7 cellular contexts compared by ENCODE assay signal in the genomic region with DNA sequence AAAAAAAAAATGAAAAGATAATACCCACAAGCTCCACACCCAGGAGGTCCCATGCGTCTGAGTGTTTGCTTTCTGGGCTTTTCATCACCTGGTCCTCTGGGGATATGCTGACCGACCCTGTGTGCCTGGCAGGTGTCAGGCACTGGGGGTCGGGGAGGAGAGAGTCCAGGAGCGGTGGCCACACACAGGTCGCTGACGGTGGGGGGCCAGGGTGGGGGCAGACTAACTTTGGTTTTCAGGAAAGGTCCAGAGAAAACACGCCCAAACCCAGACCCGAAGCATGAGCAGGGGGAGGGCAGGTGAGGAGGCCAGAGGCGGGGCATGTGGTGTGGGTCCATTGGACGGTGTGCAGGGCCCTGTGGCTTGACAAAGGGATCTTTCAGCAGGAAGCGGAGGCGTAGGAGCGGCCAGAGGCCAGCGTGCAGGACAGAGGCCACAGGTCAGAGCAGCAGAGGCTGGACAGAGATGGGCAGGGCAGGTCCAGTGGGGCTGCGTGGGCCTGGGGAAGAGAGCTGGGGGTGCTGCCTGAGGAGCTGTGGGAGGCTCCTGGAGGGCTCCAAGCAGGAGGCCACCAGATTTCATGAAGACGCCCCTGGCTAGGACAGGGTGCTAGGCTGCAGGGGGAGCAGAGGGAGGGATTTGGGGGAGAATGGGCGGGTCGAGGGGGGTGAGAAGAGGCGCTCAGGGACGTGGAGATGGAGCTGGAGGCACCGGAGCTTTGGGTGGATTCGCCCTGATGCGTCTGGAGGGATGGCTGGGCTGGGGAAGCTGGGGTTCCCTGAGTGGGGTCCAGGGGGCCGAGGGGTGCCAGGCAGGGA. TPM values are rescaled to one million over a fixed set of nuclear protein-coding genes. Genes with fewer than 3 reads are reported as not detected.
DNase-seq lines count a peak whose midpoint lies in the region; FAIRE-seq and TF ChIP-seq lines count a peak whose summit lies in the region.
"Had no signal": no experiment of that assay in that cellular context is flagged by ENCODE, and none has a peak within 500 bp of the region (broad histone marks: within the 10 kb centered on the region; RNA-seq: fewer than 3 reads in every experiment).

No MANE protein-coding gene starts in this region.

- H2AFZ ChIP-seq in Loucy (ENCODE audit: low read length) = no peak overlapping the region
- no peak overlapping the region for H2AFZ ChIP-seq in hepatocyte

- TF ChIP-seq CTCF in Loucy (conservative IDR thresholded peaks at IDR 0.05; ENCODE audit: low read length) (no peak), hepatocyte (IDR thresholded peaks at IDR 0.05; ENCODE audit: poor library complexity) (no peak)

- H3K27me3 ChIP-seq in BLaER1 = peaks cover 63% of the 10 kb centered on the region
- no peaks in the 10 kb centered on the region for H3K27me3 ChIP-seq in Loucy (ENCODE audit: insufficient read depth, low read length, poor library complexity, severe bottlenecking)
- H3K27me3 ChIP-seq in hepatocyte = peaks cover 30% of the 10 kb centered on the region

- H3K79me2 ChIP-seq in Loucy (ENCODE audit: insufficient read depth, low read length) (no peaks in the 10 kb centered on the region), hepatocyte (no peaks in the 10 kb centered on the region)

- H3K27ac ChIP-seq in BLaER1 (no peak overlapping the region; the same call in 1 of the 2 replicates), hepatocyte (no peak overlapping the region)
- H3K27ac ChIP-seq: cardiac muscle cell had no signal

- H3K36me3 ChIP-seq in BLaER1 (peaks cover 23% of the 10 kb centered on the region), Loucy (ENCODE audit: insufficient read depth, low read length) (no peaks in the 10 kb centered on the region), hepatocyte (replicated peaks; ENCODE audit: insufficient read depth, low read depth) (no peaks in the 10 kb centered on the region)
- H3K36me3 ChIP-seq: cardiac muscle cell had no signal

- peak overlapping the region; percentile 70 for H3K4me3 ChIP-seq in BLaER1
- peak overlapping the region; percentile 69 for H3K4me3 ChIP-seq in Loucy (ENCODE audit: low read length, poor library complexity, severe bottlenecking)
- no peak overlapping the region for H3K4me3 ChIP-seq in hepatocyte

- peaks cover 38% of the 10 kb centered on the region for H4K20me1 ChIP-seq in BLaER1
- H4K20me1 ChIP-seq in Loucy (ENCODE audit: insufficient read depth, low read length, poor library complexity, severe bottlenecking) = no peaks in the 10 kb centered on the region
- H4K20me1 ChIP-seq in hepatocyte (ENCODE audit: insufficient read depth, poor library complexity, severe bottlenecking) = no peaks in the 10 kb centered on the region

- H3K9ac ChIP-seq in BLaER1 (0 out of 2 replicates have a peak overlapping the region, but pooled peaks have one; percentile 11), Loucy (ENCODE audit: low read depth, low read length, poor library complexity, severe bottlenecking) (peak overlapping the region; percentile 50)

- H3K4me1 ChIP-seq in BLaER1 = peaks cover 58% of the 10 kb centered on the region
- H3K4me1 ChIP-seq in Loucy (ENCODE audit: insufficient read depth, low read length, poor library complexity, severe bottlenecking) = peaks cover 4% of the 10 kb centered on the region
- peaks cover 16% of the 10 kb centered on the region for H3K4me1 ChIP-seq in hepatocyte (ENCODE audit: insufficient read depth)

- WGBS in hepatocyte (ENCODE audit: low lambda C conversion rate, missing lambda C conversion rate) = 47% methylated on average over 13 of the region's 24 CpGs

- H3K9me3 ChIP-seq in BLaER1 = no peaks in the 10 kb centered on the region
- no peaks in the 10 kb centered on the region for H3K9me3 ChIP-seq in Loucy (ENCODE audit: insufficient read depth, low read depth, low read length)
- no peaks in the 10 kb centered on the region for H3K9me3 ChIP-seq in hepatocyte (ENCODE audit: low read depth)

- no peak for FAIRE-seq in urothelium cell line (lab: Jason Lieb, UNC)

- H3K4me2 ChIP-seq in BLaER1 = peak overlapping the region; percentile 92
- peak overlapping the region; percentile 77 for H3K4me2 ChIP-seq in Loucy (ENCODE audit: low read depth, low read length, poor library complexity, severe bottlenecking)
- peak overlapping the region; percentile 97 for H3K4me2 ChIP-seq in hepatocyte

- H3K9me2 ChIP-seq in Loucy (replicated peaks; ENCODE audit: low read depth, low read length) (no peaks in the 10 kb centered on the region), hepatocyte (replicated peaks; ENCODE audit: insufficient read depth) (no peaks in the 10 kb centered on the region)

- H3F3A ChIP-seq in Loucy (ENCODE audit: low read depth) = no peaks in the 10 kb centered on the region

- no peak for DNase-seq in hepatocyte (ENCODE audit: low spot score)
- no peak for DNase-seq in D341Med (ENCODE audit: low spot score)
- DNase-seq in stimulated activated CD8-positive, alpha-beta memory T cell treated with anti-CD3 and anti-CD28 coated beads, Interleukin-4, amount 100 ng/mL, for 48 hours = no peak
- no peak for DNase-seq in urothelium cell line (ENCODE audit: low spot score)

RNA-seq across cellular contexts. Expression of a gene that starts 15.8 kb away (rescaled TPM):
- total RNA-seq in hepatocyte = 0.08 and 0.43 TPM in 2 replicates
- 0.88 and 2.6 TPM in 2 replicates for polyA plus RNA-seq in hepatocyte
- polyA plus RNA-seq: cardiac muscle cell had no signal

RNA-seq across cellular contexts. Expression of a gene that starts 38.4 kb away (rescaled TPM):
- 51.8 and 81.8 TPM in 2 replicates for total RNA-seq in hepatocyte
- 53.3 and 61.2 TPM in 2 replicates for polyA plus RNA-seq in hepatocyte

RNA-seq across cellular contexts. Expression of a gene that starts 45.0 kb away (rescaled TPM):
- total RNA-seq in hepatocyte = 62.3 and 86.0 TPM in 2 replicates
- 88.5 and 89.6 TPM in 2 replicates for polyA plus RNA-seq in hepatocyte

RNA-seq across cellular contexts. Expression of a gene that starts 57.6 kb away (rescaled TPM):
- total RNA-seq in hepatocyte = 7.1 and 9.2 TPM in 2 replicates
- polyA plus RNA-seq in hepatocyte = 21.7 and 25.1 TPM in 2 replicates

RNA-seq across cellular contexts. Expression of a gene that starts 58.4 kb away (rescaled TPM):
- total RNA-seq in hepatocyte = 21.4 and 28.7 TPM in 2 replicates
- 74.5 and 107 TPM in 2 replicates for polyA plus RNA-seq in hepatocyte
